ENCODE assay signal across 12 cellular contexts in genomic region chr12:32877670-32878459, GRCh38. TPM values are rescaled to one million over a fixed set of nuclear protein-coding genes. Genes with fewer than 3 reads are reported as not detected.
A peak's percentile ranks its signal among the peaks of the same experiment; 100 is the strongest.
DNase-seq lines count a peak whose midpoint lies in the region; ATAC-seq, FAIRE-seq and TF ChIP-seq lines count a peak whose summit lies in the region.
"Had no signal": no experiment of that assay in that cellular context is flagged by ENCODE, and none has a peak within 500 bp of the region (broad histone marks: within the 10 kb centered on the region; RNA-seq: fewer than 3 reads in every experiment).

No MANE protein-coding gene starts in this region.

- DNase-seq in DMS53 (lab: John Stamatoyannopoulos, UW) = peak; percentile 22
- no peak for DNase-seq in DMS53 treated with DMSO at 0.1 percent for 48 hours (lab: John Stamatoyannopoulos, UW; ENCODE audit: unreplicated experiment)
- DNase-seq in adrenal gland = peak in 5 of 7 donors; percentile 9 to 79 (median 22)
- DNase-seq in iris pigment epithelial cell (ENCODE audit: low read depth) = peak; percentile 74
- DNase-seq in suprapubic skin (ENCODE audit: low spot score in 2 of 2) = peak in 1 of 2 donors; percentile 81
- DNase-seq in foreskin melanocyte = no peak
- no peak for DNase-seq in GM12892 (ENCODE audit: insufficient read length)

- H3K4me1 ChIP-seq in adrenal gland (replicated peaks in 1 of 2) (no peaks in the 10 kb centered on the region), suprapubic skin (no peaks in the 10 kb centered on the region)

- TF ChIP-seq EP300 in suprapubic skin (IDR thresholded peaks at IDR 0.05) = no peak

- intact Hi-C loops in adrenal gland (cut with DNase I) = no loop called here

- H3K9me3 ChIP-seq in adrenal gland (replicated peaks in 1 of 3) = no peaks in the 10 kb centered on the region
- H3K9me3 ChIP-seq in suprapubic skin = no peaks in the 10 kb centered on the region

- TF ChIP-seq POLR2A in adrenal gland (IDR thresholded peaks at IDR 0.05) (no peak), suprapubic skin (IDR thresholded peaks at IDR 0.05) (no peak), GM12892 (IDR thresholded peaks at IDR 0.05; ENCODE audit: low read depth, low read length) (no peak)

- TF ChIP-seq CTCF in adrenal gland (IDR thresholded peaks at IDR 0.05) (no peak), suprapubic skin (IDR thresholded peaks at IDR 0.05) (no peak)

- no peaks in the 10 kb centered on the region for H3K27me3 ChIP-seq in adrenal gland
- no peaks in the 10 kb centered on the region for H3K27me3 ChIP-seq in suprapubic skin
- H3K27me3 ChIP-seq: dorsolateral prefrontal cortex had no signal

- no peak for ATAC-seq in HG03139 (IDR thresholded peaks at IDR 0.05; ENCODE audit: unreplicated experiment)
- ATAC-seq: K562 had no signal

- no peak for FAIRE-seq in GM12892 (lab: Jason Lieb, UNC)
- FAIRE-seq: K562 had no signal

- peak overlapping the region in 1 of 5 donors; percentile 6 for H3K27ac ChIP-seq in adrenal gland
- H3K27ac ChIP-seq in suprapubic skin = peak overlapping the region; percentile 72
- H3K27ac ChIP-seq: 22Rv1 had no signal

- 82 to 87% (median 85%) methylated on average over 16 to 29 of the region's 29 CpGs for WGBS in adrenal gland, 4 donors
- 79% methylated on average over 25 of the region's 29 CpGs for WGBS in suprapubic skin

- no peaks in the 10 kb centered on the region for H3K36me3 ChIP-seq in adrenal gland (replicated peaks in 1 of 2)
- H3K36me3 ChIP-seq in suprapubic skin = peaks cover 5% of the 10 kb centered on the region

- H3K4me3 ChIP-seq in adrenal gland (no peak overlapping the region), suprapubic skin (peak overlapping the region; percentile 25)
- H3K4me3 ChIP-seq: K562 had no signal

RNA-seq across cellular contexts. Expression of gene PKP2, which starts 18.7 kb away (rescaled TPM):
- 1 to 10 TPM in 5 of 8 donors, under 1 TPM in 3; 0.36 to 2.4 (median 1.1) TPM for total RNA-seq in adrenal gland
- polyA plus RNA-seq in adrenal gland = 1 to 10 TPM in 2 of 3 donors, under 1 TPM in 1; 0.47 to 3.3 (median 1.1) TPM
- 10 to 100 TPM in 1 of 4 donors, 1 to 10 TPM in 3; 5.4 to 16.3 (median 6.0) TPM for total RNA-seq in suprapubic skin
- 0.13 TPM for polyA plus RNA-seq in GM12892 (2012; ENCODE audit: missing spikeins)
- total RNA-seq: activated T-helper 2 cell treated with anti-CD3 and anti-CD28 coated beads, Interferon-gamma antibody, Interleukin-2, Interleukin-4, amounts not matched to agents 10 μg/mL and 5 μg/mL and 100 μg/mL, durations not matched to agents 14 hours and 24 hours and 36 hours had no signal

Comparison
In these comparisons a context has a peak if more than half of its experiments do, and no peak if none do; other contexts are left out.
1. DNase-seq: peak in DMS53 (single experiment), adrenal gland (5 of 7) and iris pigment epithelial cell (single experiment); none in DMS53 treated with DMSO at 0.1 percent for 48 hours (single experiment), foreskin melanocyte (single experiment) and GM12892 (single experiment).